16 cellular contexts compared by ENCODE assay signal in the genomic region with DNA sequence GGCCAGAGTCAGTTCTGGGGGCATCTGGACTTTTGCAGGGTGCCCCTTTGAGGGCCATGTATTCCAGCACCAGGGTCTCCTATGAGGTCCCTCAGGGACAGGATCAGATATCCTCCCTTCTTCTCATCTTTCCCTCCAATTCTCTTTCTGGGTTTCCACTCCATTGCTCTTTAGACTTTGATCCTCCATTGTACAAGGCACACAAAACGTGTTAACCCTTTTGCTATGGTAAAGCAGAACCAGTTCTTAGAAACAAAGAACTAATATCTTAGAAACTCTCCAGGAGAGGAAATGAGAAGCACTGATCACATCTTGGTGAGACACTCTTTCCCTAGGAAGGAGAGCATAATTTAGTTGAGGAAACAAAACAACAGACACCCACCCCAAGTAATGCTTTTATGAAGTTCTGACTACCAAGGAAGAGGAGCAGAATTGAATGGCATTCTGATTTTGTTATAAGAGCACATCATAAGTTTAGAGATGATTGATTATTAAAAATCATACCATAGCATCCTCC.
"Had no signal": no experiment of that assay in that cellular context is flagged by ENCODE, and none has a peak within 500 bp of the region (broad histone marks: within the 10 kb centered on the region; RNA-seq: fewer than 3 reads in every experiment).

No MANE protein-coding gene starts in this region.

- H3K9me3 ChIP-seq: body of pancreas, gastrocnemius medialis, pancreas, stomach had no signal

- H3K4me3 ChIP-seq: body of pancreas, gastrocnemius medialis, heart right ventricle, pancreas, skin epidermis, stomach had no signal

- H3K27ac ChIP-seq: body of pancreas, gastrocnemius medialis, heart right ventricle, pancreas, skin epidermis, stomach had no signal

- FAIRE-seq: kidney, pancreas, TTC549 had no signal

- DNase-seq: activated CD4-positive, alpha-beta T cell treated with anti-CD3 and anti-CD28 coated beads for 1 hour; activated CD4-positive, alpha-beta T cell treated with anti-CD3 and anti-CD28 coated beads, Interleukin-2, amount 50 U/mL, for 48 hours; activated gamma-delta T cell; activated naive CD8-positive, alpha-beta T cell treated with anti-CD3 and anti-CD28 coated beads, Interleukin-2, amount 10 ng/mL, durations not matched to agents 7 days and 5 days; activated T-cell treated with anti-CD3 and anti-CD28 coated beads, Interleukin-2, amount 50 U/mL, for 48 hours; body of pancreas; gastrocnemius medialis; heart right ventricle; kidney; pancreas; retina; stimulated activated CD4-positive, alpha-beta T cell treated with anti-CD3 and anti-CD28 coated beads, Interleukin-4, amount 100 ng/mL, for 4 hours; stomach; T-helper 17 cell had no signal

- ATAC-seq: body of pancreas, gastrocnemius medialis, heart right ventricle, pancreas, T-helper 17 cell had no signal

- H3K4me1 ChIP-seq: body of pancreas, gastrocnemius medialis, heart right ventricle, pancreas, stomach had no signal

- H3K27me3 ChIP-seq: body of pancreas, gastrocnemius medialis, heart right ventricle, pancreas, stomach had no signal

- H3K36me3 ChIP-seq: gastrocnemius medialis, heart right ventricle, pancreas, stomach had no signal
